1 cellular context compared by ENCODE assay signal in the genomic region with DNA sequence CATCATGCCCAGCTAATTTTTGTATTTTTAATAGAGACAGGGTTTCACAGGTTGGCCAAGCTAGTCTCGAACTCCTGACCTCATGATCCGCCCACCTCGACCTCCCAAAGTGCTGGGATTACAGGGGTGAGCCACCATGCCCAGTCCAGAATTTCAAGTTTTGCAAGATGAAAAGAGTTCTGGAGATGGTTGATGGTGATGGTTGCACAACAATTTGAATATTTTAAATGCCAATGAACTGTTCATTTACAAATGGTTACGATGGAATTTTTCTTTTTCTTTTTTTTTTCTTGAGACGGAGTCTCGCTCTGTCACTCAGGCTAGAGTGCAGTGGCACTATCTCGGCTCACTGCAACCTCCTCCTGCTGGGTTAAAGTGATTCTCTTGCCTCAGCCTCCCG. TPM values are rescaled to one million over a fixed set of nuclear protein-coding genes. Genes with fewer than 3 reads are reported as not detected.
"Had no signal": no experiment of that assay in that cellular context is flagged by ENCODE, and none has a peak within 500 bp of the region (broad histone marks: within the 10 kb centered on the region; RNA-seq: fewer than 3 reads in every experiment).

No MANE protein-coding gene starts in this region.

RNA-seq across cellular contexts. Expression of a gene that starts 53.6 kb away (rescaled TPM):
- total RNA-seq: SK-MEL-5 had no signal
